In genomic region chr15:34809186-34809585, GRCh38 we compare ENCODE assay signal across 15 cellular contexts. TPM values are rescaled to one million over a fixed set of nuclear protein-coding genes. Genes with fewer than 3 reads are reported as not detected.
A peak's percentile ranks its signal among the peaks of the same experiment; 100 is the strongest.
DNase-seq lines count a peak whose midpoint lies in the region; ATAC-seq and TF ChIP-seq lines count a peak whose summit lies in the region.
"Had no signal": no experiment of that assay in that cellular context is flagged by ENCODE, and none has a peak within 500 bp of the region (broad histone marks: within the 10 kb centered on the region; RNA-seq: fewer than 3 reads in every experiment).

No MANE protein-coding gene starts in this region.

- H3K27me3 ChIP-seq in GM23338 (ENCODE audit: insufficient read depth) (no peaks in the 10 kb centered on the region), ascending aorta (no peaks in the 10 kb centered on the region), smooth muscle cell (ENCODE audit: low read depth) (no peaks in the 10 kb centered on the region)
- H3K27me3 ChIP-seq: BLaER1 had no signal

- H3K36me3 Mint-ChIP-seq in GM23338 (ENCODE audit: low read depth): peaks cover 8% of the 10 kb centered on the region; the same call in 1 of the 3 replicates
- H3K36me3 Mint-ChIP-seq: CD8-positive, alpha-beta memory T cell had no signal

- no peaks in the 10 kb centered on the region for H3K4me1 ChIP-seq in GM23338 (ENCODE audit: insufficient read depth)
- peaks cover 0 to 26% of the 10 kb centered on the region in 2 donors for H3K4me1 ChIP-seq in ascending aorta
- peaks cover 9% of the 10 kb centered on the region for H3K4me1 ChIP-seq in smooth muscle cell (ENCODE audit: low read depth)
- H3K4me1 ChIP-seq: BLaER1, Caco-2, HAP-1 had no signal

- no peaks in the 10 kb centered on the region for H3K4me1 Mint-ChIP-seq in GM23338
- H3K4me1 Mint-ChIP-seq: CD8-positive, alpha-beta memory T cell had no signal

- peak overlapping the region; percentile 14; the same call in 1 of the 2 replicates for H2AFZ ChIP-seq in GM23338
- peak overlapping the region; percentile 20 for H2AFZ ChIP-seq in smooth muscle cell (ENCODE audit: low read depth)

- no peak overlapping the region for H3K27ac ChIP-seq in GM23338 (ENCODE audit: low read depth)
- peak overlapping the region; percentile 76 to 90 for H3K27ac ChIP-seq in ascending aorta
- peak overlapping the region; percentile 94 for H3K27ac ChIP-seq in smooth muscle cell (ENCODE audit: low read depth)
- H3K27ac ChIP-seq: BLaER1 had no signal

- H3K79me2 ChIP-seq in GM23338 (replicated peaks; ENCODE audit: insufficient read depth): no peaks in the 10 kb centered on the region
- H3K79me2 ChIP-seq in smooth muscle cell (ENCODE audit: low read depth): no peaks in the 10 kb centered on the region

- no peak overlapping the region for H3K27ac Mint-ChIP-seq in GM23338
- H3K27ac Mint-ChIP-seq: CD8-positive, alpha-beta memory T cell had no signal

- H3K9me3 Mint-ChIP-seq in GM23338: peaks cover 10% of the 10 kb centered on the region

- H3K9me2 ChIP-seq in GM23338 (ENCODE audit: insufficient read depth): no peaks in the 10 kb centered on the region

- intact Hi-C loops in ascending aorta (cut with DNase I): no loop called here
- intact Hi-C loops in left ventricle myocardium superior (cut with micrococcal nuclease): no loop called here

- DNase-seq in GM12865 (ENCODE audit: low read depth) (peak; percentile 26), GM23338 (ENCODE audit: low spot score) (no peak), ascending aorta (ENCODE audit: low spot score in 2 of 2) (no peak), smooth muscle cell (lab: John Stamatoyannopoulos, UW; ENCODE audit: unreplicated experiment) (no peak), AML-193 (lab: John Stamatoyannopoulos, UW) (no peak), left ventricle myocardium superior (no peak)
- no peak for DNase-seq in stimulated activated CD4-positive, alpha-beta T cell treated with anti-CD3 and anti-CD28 coated beads, Interleukin-4, amount 100 ng/mL, for 1 hour
- DNase-seq: Caco-2; CD8-positive, alpha-beta memory T cell had no signal

- peaks cover 3% of the 10 kb centered on the region for H3K27me3 Mint-ChIP-seq in GM23338 (ENCODE audit: insufficient read depth, low read depth, poor library complexity)

- H3K4me2 ChIP-seq in GM23338 (no peak overlapping the region), smooth muscle cell (no peak overlapping the region)
- H3K4me2 ChIP-seq: BLaER1 had no signal

- H3K4me3 ChIP-seq in GM12865 (ENCODE audit: low read depth, low read length) (no peak overlapping the region), GM23338 (no peak overlapping the region), ascending aorta (no peak overlapping the region), smooth muscle cell (no peak overlapping the region)
- H3K4me3 ChIP-seq: BLaER1, GM12878, HAP-1 had no signal

- H3F3A ChIP-seq in GM23338 (replicated peaks; ENCODE audit: low read depth) (no peaks in the 10 kb centered on the region), smooth muscle cell (ENCODE audit: low read depth) (peaks cover 34% of the 10 kb centered on the region)

- ATAC-seq in GM23338 (no peak), left ventricle myocardium superior (no peak)
- ATAC-seq: GM12878, HepG2 had no signal

- TF ChIP-seq CTCF in GM12865 (IDR thresholded peaks at IDR 0.05; ENCODE audit: insufficient read depth, low read depth, low read length, missing control alignments) (no peak), GM23338 (conservative IDR thresholded peaks at IDR 0.05; ENCODE audit: low read depth in 2 of 2) (no peak), ascending aorta (IDR thresholded peaks at IDR 0.05) (no peak), smooth muscle cell (IDR thresholded peaks at IDR 0.05; ENCODE audit: borderline replicate concordance, insufficient read depth, poor library complexity, severe bottlenecking) (no peak)

- WGBS in smooth muscle cell (ENCODE audit: low lambda C conversion rate): 81% methylated on average over 3 of the region's 3 CpGs

- H3K9me3 ChIP-seq in ascending aorta (no peaks in the 10 kb centered on the region), smooth muscle cell (replicated peaks; ENCODE audit: low read depth) (no peaks in the 10 kb centered on the region)
- H3K9me3 ChIP-seq: HAP-1 had no signal

- H3K9ac ChIP-seq in smooth muscle cell (ENCODE audit: low read depth): no peak overlapping the region
- H3K9ac ChIP-seq: BLaER1 had no signal

- H3K4me3 Mint-ChIP-seq in GM23338: no peak overlapping the region
- H3K4me3 Mint-ChIP-seq: CD8-positive, alpha-beta memory T cell had no signal

- no peaks in the 10 kb centered on the region for H4K20me1 ChIP-seq in GM23338 (replicated peaks; ENCODE audit: insufficient read depth)
- no peaks in the 10 kb centered on the region for H4K20me1 ChIP-seq in smooth muscle cell (ENCODE audit: low read depth)
- H4K20me1 ChIP-seq: BLaER1 had no signal

- H3K36me3 ChIP-seq in GM23338 (ENCODE audit: insufficient read depth) (no peaks in the 10 kb centered on the region), ascending aorta (no peaks in the 10 kb centered on the region), smooth muscle cell (ENCODE audit: low read depth) (no peaks in the 10 kb centered on the region)
- H3K36me3 ChIP-seq: BLaER1, HAP-1 had no signal

TF ChIP-seq in GM23338, 12 proteins besides CTCF, POLR2A, EP300 and RAD21:
- TF ChIP-seq NANOG (IDR thresholded peaks at IDR 0.05; ENCODE audit: borderline replicate concordance): no peak
- no peak for TF ChIP-seq EZH2phosphoT487 (IDR thresholded peaks at IDR 0.05; ENCODE audit: unreplicated experiment)

RNA-seq across cellular contexts. Expression of gene ACTC1, which starts 13.8 kb away (rescaled TPM):
- 18.6 and 26.2 TPM in 2 replicates for total RNA-seq in GM23338 (2014; rRNA removed; shearing (Covaris generic))
- polyA plus RNA-seq in GM23338 (2016; fragmentation: Nextera tagmentation; extraction: Ambion mirVana): 35.9 and 38.3 TPM in 2 replicates
- 30.2 TPM for total RNA-seq in ascending aorta
- total RNA-seq in smooth muscle cell: 95.9 and 136 TPM in 2 replicates
- 90.5 and 405 TPM in 2 replicates for polyA plus RNA-seq in smooth muscle cell
- total RNA-seq in left ventricle myocardium superior: 14,086 TPM
- total RNA-seq: Caco-2; CD8-positive, alpha-beta memory T cell; GM12878; HepG2; HT1080 had no signal
- polyA plus RNA-seq: CD8-positive, alpha-beta memory T cell; HepG2 had no signal

RNA-seq across cellular contexts. Expression of gene GJD2, which starts 54.4 kb away (rescaled TPM):
- total RNA-seq in GM23338 (2014; rRNA removed; shearing (Covaris generic)): 0.27 and 0.63 TPM in 2 replicates
- polyA plus RNA-seq in GM23338 (2016; fragmentation: Nextera tagmentation; extraction: Ambion mirVana): 0.29 and 0.38 TPM in 2 replicates
- not detected for total RNA-seq in ascending aorta
- 0.22 TPM in 1 of 2 replicates, not detected in the other for total RNA-seq in smooth muscle cell
- not detected in 2 replicates for polyA plus RNA-seq in smooth muscle cell
- total RNA-seq in left ventricle myocardium superior: not detected
- total RNA-seq: Caco-2; CD8-positive, alpha-beta memory T cell; GM12878; HepG2; HT1080 had no signal
- polyA plus RNA-seq: AG04450; CD8-positive, alpha-beta memory T cell; GM12878; HepG2 had no signal

Comparison
In these comparisons a context has a peak if more than half of its experiments do, and no peak if none do; other contexts are left out.
1. RNA of gene ACTC1, which starts 13.8 kb away (total RNA-seq): 14,086 TPM in left ventricle myocardium superior (single experiment); 95.9 to 136 TPM in smooth muscle cell, 30.2 TPM in ascending aorta (single experiment) and 18.6 to 26.2 TPM in GM23338; every median in the first group is over 100 times any median in the second.